27 cellular contexts compared by ENCODE assay signal in genomic region chr14:20379743-20380142, GRCh38. TPM values are rescaled to one million over a fixed set of nuclear protein-coding genes. Genes with fewer than 3 reads are reported as not detected.
"Had no signal": no experiment of that assay in that cellular context is flagged by ENCODE, and none has a peak within 500 bp of the region (broad histone marks: within the 10 kb centered on the region; RNA-seq: fewer than 3 reads in every experiment).

No MANE protein-coding gene starts in this region.

- H3K4me3 Mint-ChIP-seq: activated CD4-positive, alpha-beta T cell treated with anti-CD3 and anti-CD28 coated beads, Interleukin-2, amount 10 ng/mL, durations not matched to agents 7 days and 5 days; activated CD8-positive, alpha-beta T cell treated with anti-CD3 and anti-CD28 coated beads, Interleukin-2, amount 10 ng/mL, durations not matched to agents 7 days and 5 days; activated naive CD4-positive, alpha-beta T cell treated with anti-CD3 and anti-CD28 coated beads, Interleukin-2, amount 10 ng/mL, durations not matched to agents 7 days and 5 days; brain; central memory CD8-positive, alpha-beta T cell; T-helper 1 cell treated with Interleukin-12 subunit alpha and Interleukin-12 subunit beta and Interleukin-4 antibody, amounts not matched to agents 30 μg/mL and 1 μg/mL, for 36 hours; T-helper 2 cell treated with Interferon-gamma antibody and Interleukin-4, amounts not matched to agents 5 μg/mL and 100 μg/mL, for 36 hours had no signal

- H3K9me3 Mint-ChIP-seq: activated CD4-positive, alpha-beta T cell treated with anti-CD3 and anti-CD28 coated beads, Interleukin-2, amount 10 ng/mL, durations not matched to agents 7 days and 5 days; activated naive CD4-positive, alpha-beta T cell treated with anti-CD3 and anti-CD28 coated beads, Interleukin-2, amount 10 ng/mL, durations not matched to agents 7 days and 5 days; brain; central memory CD8-positive, alpha-beta T cell; T-helper 1 cell treated with Interleukin-12 subunit alpha and Interleukin-12 subunit beta and Interleukin-4 antibody, amounts not matched to agents 30 μg/mL and 1 μg/mL, for 36 hours; T-helper 2 cell treated with Interferon-gamma antibody and Interleukin-4, amounts not matched to agents 5 μg/mL and 100 μg/mL, for 36 hours had no signal

- H3K27me3 Mint-ChIP-seq: activated CD4-positive, alpha-beta T cell treated with anti-CD3 and anti-CD28 coated beads, Interleukin-2, amount 10 ng/mL, durations not matched to agents 7 days and 5 days; activated naive CD4-positive, alpha-beta T cell treated with anti-CD3 and anti-CD28 coated beads, Interleukin-2, amount 10 ng/mL, durations not matched to agents 7 days and 5 days; brain; central memory CD8-positive, alpha-beta T cell had no signal

- ATAC-seq: activated CD8-positive, alpha-beta T cell treated with anti-CD3 and anti-CD28 coated beads, Interleukin-2, amount 10 ng/mL, durations not matched to agents 7 days and 5 days; Panc1 had no signal

- H3K27ac Mint-ChIP-seq: activated CD4-positive, alpha-beta T cell treated with anti-CD3 and anti-CD28 coated beads, Interleukin-2, amount 10 ng/mL, durations not matched to agents 7 days and 5 days; activated CD8-positive, alpha-beta T cell treated with anti-CD3 and anti-CD28 coated beads, Interleukin-2, amount 10 ng/mL, durations not matched to agents 7 days and 5 days; activated naive CD4-positive, alpha-beta T cell treated with anti-CD3 and anti-CD28 coated beads, Interleukin-2, amount 10 ng/mL, durations not matched to agents 7 days and 5 days; brain; T-helper 1 cell treated with Interleukin-12 subunit alpha and Interleukin-12 subunit beta and Interleukin-4 antibody, amounts not matched to agents 30 μg/mL and 1 μg/mL, for 36 hours; T-helper 2 cell treated with Interferon-gamma antibody and Interleukin-4, amounts not matched to agents 5 μg/mL and 100 μg/mL, for 36 hours had no signal

- H3K9me3 ChIP-seq: SJCRH30 had no signal

- H3K27ac ChIP-seq: SJCRH30, SK-N-MC had no signal

- DNase-seq: activated CD4-positive, alpha-beta T cell treated with anti-CD3 and anti-CD28 coated beads, Interleukin-2, amount 10 ng/mL, durations not matched to agents 7 days and 5 days; activated CD4-positive, alpha-beta T cell treated with anti-CD3 and anti-CD28 coated beads, Interleukin-2, amount 50 U/mL, for 48 hours; activated CD8-positive, alpha-beta T cell treated with anti-CD3 and anti-CD28 coated beads, Interleukin-2, amount 10 ng/mL, durations not matched to agents 7 days and 5 days; activated effector memory CD4-positive, alpha-beta T cell treated with Interleukin-2 at 50 U/mL for 16 hours; activated naive CD4-positive, alpha-beta T cell treated with anti-CD3 and anti-CD28 coated beads, Interleukin-2, amount 10 ng/mL, durations not matched to agents 7 days and 5 days; activated T-cell treated with anti-CD3 and anti-CD28 coated beads, Interleukin-2, amount 50 U/mL, for 48 hours; anterior cingulate cortex; KG1; MM.1S; MV-4-11; NCI-H1092; NCI-H1436 treated with DMSO at 0.1 percent for 48 hours; NCI-H1694 treated with DMSO at 0.1 percent for 48 hours; NCI-H2029; NCI-H345; NCI-H524 treated with DMSO at 0.1 percent for 48 hours; SHP77; SJCRH30 had no signal

- H3K27me3 ChIP-seq: SJCRH30 had no signal

- H3K4me1 Mint-ChIP-seq: activated CD4-positive, alpha-beta T cell treated with anti-CD3 and anti-CD28 coated beads, Interleukin-2, amount 10 ng/mL, durations not matched to agents 7 days and 5 days; activated naive CD4-positive, alpha-beta T cell treated with anti-CD3 and anti-CD28 coated beads, Interleukin-2, amount 10 ng/mL, durations not matched to agents 7 days and 5 days; brain; central memory CD8-positive, alpha-beta T cell had no signal

- H3K4me3 ChIP-seq: SJCRH30, SK-N-MC had no signal

- H3K4me1 ChIP-seq: SJCRH30 had no signal

RNA-seq across cellular contexts. Expression of gene KLHL33, which starts 56.2 kb away (rescaled TPM):
- total RNA-seq: LHCN-M2, NCI-H460, RPMI7951, SJCRH30 had no signal
